8 cellular contexts compared by ENCODE assay signal in genomic region chr7:115679976-115680375, GRCh38.
DNase-seq lines count a peak whose midpoint lies in the region; ATAC-seq, FAIRE-seq and TF ChIP-seq lines count a peak whose summit lies in the region.

No MANE protein-coding gene starts in this region.

- no peaks in the 10 kb centered on the region for H3K9me3 Mint-ChIP-seq in neural crest cell

- intact Hi-C loops in dorsolateral prefrontal cortex (cut with DNase I), result no loop called here

- no peak for TF ChIP-seq POLR2A in A549 (IDR thresholded peaks at IDR 0.05; ENCODE audit: low read length)

- peak in 1 of 2 experiments; percentile 59 for DNase-seq in A549 (ENCODE audit: low read depth in 1 of 2, low spot score in 1 of 2)
- DNase-seq in GM13976 (ENCODE audit: low spot score), result no peak
- peak; percentile 31 to 67 for DNase-seq in NCI-H526 (lab: John Stamatoyannopoulos, UW)
- DNase-seq in dorsolateral prefrontal cortex, result no peak
- DNase-seq in neural crest cell (ENCODE audit: low read depth, low spot score), result peak; percentile 5
- no peak for DNase-seq in middle frontal gyrus (ENCODE audit: extremely low spot score, low spot score)
- no peak for DNase-seq in epidermal melanocyte (ENCODE audit: insufficient read length, low spot score)

- no peak for TF ChIP-seq EP300 in A549 (IDR thresholded peaks at IDR 0.05)

- ATAC-seq in A549 (peak in 1 of 2 experiments; percentile 85; a peak in 4 of 6 replicates), HG02884 (IDR thresholded peaks at IDR 0.05; ENCODE audit: unreplicated experiment) (peak; percentile 78)

- peak; percentile 22 to 42; a peak in 2 of 5 replicates for TF ChIP-seq RAD21 in A549 (conservative IDR thresholded peaks at IDR 0.05 in 1 of 2, IDR thresholded peaks at IDR 0.05 in 1 of 2)

- H3K27me3 Mint-ChIP-seq in neural crest cell (ENCODE audit: low read depth), result peaks cover 22% of the 10 kb centered on the region

- no peaks in the 10 kb centered on the region for H3K4me1 Mint-ChIP-seq in neural crest cell

- WGBS in A549 (ENCODE audit: missing lambda C conversion rate), result 18% methylated on average over 2 of the region's 2 CpGs

- H3K4me3 Mint-ChIP-seq in neural crest cell, result no peak overlapping the region

- peak; percentile 49 for TF ChIP-seq CTCF in A549 (IDR thresholded peaks at IDR 0.05)
- peak; percentile 17 for TF ChIP-seq CTCF in GM13976 (IDR thresholded peaks at IDR 0.05; ENCODE audit: borderline replicate concordance, control extremely low read depth, extremely low read depth, insufficient read depth, missing control alignments)
- TF ChIP-seq CTCF in dorsolateral prefrontal cortex (IDR thresholded peaks at IDR 0.05 in 54 of 56, conservative IDR thresholded peaks at IDR 0.05 in 2 of 56; ENCODE audit: low read depth in 1 of 56, partially characterized antibody in 56 of 56), result peak in 44 of 56 donors; percentile 10 to 52 (median 32)
- TF ChIP-seq CTCF in neural crest cell (conservative IDR thresholded peaks at IDR 0.05), result peak; percentile 66

- no peak for FAIRE-seq in A549 (lab: Jason Lieb, UNC)

- H3K36me3 Mint-ChIP-seq in neural crest cell (ENCODE audit: low read depth), result no peaks in the 10 kb centered on the region

- H3K4me2 ChIP-seq in A549, result no peak overlapping the region

- H3K9me3 ChIP-seq in A549, result no peaks in the 10 kb centered on the region

- H3K27ac ChIP-seq in A549, result no peak overlapping the region
- no peak overlapping the region for H3K27ac ChIP-seq in dorsolateral prefrontal cortex

- H3K4me3 ChIP-seq in A549 (no peak overlapping the region), dorsolateral prefrontal cortex (no peak overlapping the region)

- peaks cover 0 to 8% (median 0%) of the 10 kb centered on the region in 45 donors for H3K27me3 ChIP-seq in dorsolateral prefrontal cortex

- peaks cover 7% of the 10 kb centered on the region; the same call in 2 of the 3 replicates for H3K4me1 ChIP-seq in A549

- CTCF ChIA-PET in A549 (lab: Yijun Ruan, JAX), result interaction anchor here (0.5 to 1.7 kb wide), 5 partner anchors 11 to 1253 kb away, joined by 3 to 7 read pairs (median 6); no protein-coding TSS in a partner anchor

- no peak overlapping the region for H3K27ac Mint-ChIP-seq in neural crest cell (ENCODE audit: unreplicated experiment)

- in situ Hi-C loops in GM13976 (cut with MboI; ENCODE audit: low sequenced_read_pairs, unreplicated experiment), result no loop called here

- POLR2A ChIA-PET in A549 (lab: Yijun Ruan, JAX), result no interaction called here

TF ChIP-seq in A549, 52 proteins besides CTCF, POLR2A, EP300 and RAD21:
- peak; percentile 24; the same call in 1 of the 3 replicates for TF ChIP-seq SMC3 (IDR thresholded peaks at IDR 0.05)
- no peak for TF ChIP-seq FOSB (CRISPR knock-in tag; IDR thresholded peaks at IDR 0.05)

Comparison
In these comparisons a context has a peak if more than half of its experiments do, and no peak if none do; other contexts are left out.
1. DNase-seq: peak in NCI-H526 (2 of 2) and neural crest cell (single experiment); none in GM13976 (single experiment), dorsolateral prefrontal cortex (0 of 10), middle frontal gyrus (single experiment) and epidermal melanocyte (single experiment).
2. Peak in every context shown above with its lines, with median percentiles within 50 percentile points of each other: CTCF ChIP-seq.